In genomic region chrX:56233682-56234081, GRCh38 we compare ENCODE assay signal across 8 cellular contexts. TPM values are rescaled to one million over a fixed set of nuclear protein-coding genes. Genes with fewer than 3 reads are reported as not detected.
DNase-seq lines count a peak whose midpoint lies in the region; ATAC-seq, FAIRE-seq and TF ChIP-seq lines count a peak whose summit lies in the region.

No MANE protein-coding gene starts in this region.

- no peaks in the 10 kb centered on the region for H3K27me3 Mint-ChIP-seq in Calu3 (ENCODE audit: unreplicated experiment)

- H3K27ac Mint-ChIP-seq in Calu3 (ENCODE audit: unreplicated experiment) = no peak overlapping the region

- peak overlapping the region; percentile 79 for H3K4me3 ChIP-seq in GM12865 (ENCODE audit: low read depth, low read length)

- FAIRE-seq in RCC 7860 (lab: Jason Lieb, UNC) = no peak

- BruUV-seq in Calu3 (replicated peaks; lab: Mats Ljungman, UMichigan) = no TSS peak

- peak; percentile 84 for ATAC-seq in GM21515 (IDR thresholded peaks at IDR 0.05; ENCODE audit: unreplicated experiment)

- H3K4me1 Mint-ChIP-seq in Calu3 (ENCODE audit: low read depth, unreplicated experiment) = no peaks in the 10 kb centered on the region

- H3K4me3 Mint-ChIP-seq in Calu3 (ENCODE audit: low read depth, unreplicated experiment) = no peak overlapping the region

- TF ChIP-seq CTCF in GM12865 (IDR thresholded peaks at IDR 0.05; ENCODE audit: insufficient read depth, low read depth, low read length, missing control alignments) (peak; percentile 12), Calu3 (IDR thresholded peaks at IDR 0.05; ENCODE audit: unreplicated experiment) (no peak)

- peak overlapping the region; percentile 39 for H3K27ac ChIP-seq in epithelial cell of prostate

- intact Hi-C loops in Calu3 (cut with micrococcal nuclease; ENCODE audit: unreplicated experiment) = no loop called here

- CTCF ChIA-PET in Calu3 (lab: Charles Lee) = no interaction called here

- H3K9me3 Mint-ChIP-seq in Calu3 (ENCODE audit: low read depth, unreplicated experiment) = no peaks in the 10 kb centered on the region

- H3K36me3 Mint-ChIP-seq in Calu3 (ENCODE audit: insufficient read depth, unreplicated experiment) = no peaks in the 10 kb centered on the region

- DNase-seq in GM12865 (ENCODE audit: low read depth) (peak; percentile 88), NCI-H2227 (lab: John Stamatoyannopoulos, UW; ENCODE audit: unreplicated experiment) (peak; percentile 40), epithelial cell of prostate (ENCODE audit: low read depth, low spot score) (peak; percentile 37), myocyte (ENCODE audit: low read depth) (peak; percentile 64), RCC 7860 (ENCODE audit: low spot score) (no peak), Calu3 (no peak), SHP77 (lab: John Stamatoyannopoulos, UW) (no peak)

RNA-seq across cellular contexts. Expression of gene KLF8, which starts 1.5 kb away (rescaled TPM):
- total RNA-seq in myocyte (1.9 and 2.0 TPM in 2 replicates), Calu3 (2022) (0.66 and 0.83 TPM in 2 replicates)
- 1.2 TPM for polyA plus RNA-seq in myocyte (2012)

Comparison
In these comparisons a context has a peak if more than half of its experiments do, and no peak if none do; other contexts are left out.
1. DNase-seq: peak in GM12865 (single experiment), NCI-H2227 (single experiment), epithelial cell of prostate (single experiment) and myocyte (single experiment); none in RCC 7860 (single experiment), Calu3 (single experiment) and SHP77 (0 of 2).